ENCODE assay signal across 10 cellular contexts in genomic region chr22:17999851-18000250, GRCh38. TPM values are rescaled to one million over a fixed set of nuclear protein-coding genes. Genes with fewer than 3 reads are reported as not detected.
DNase-seq lines count a peak whose midpoint lies in the region; TF ChIP-seq lines count a peak whose summit lies in the region.
"Had no signal": no experiment of that assay in that cellular context is flagged by ENCODE, and none has a peak within 500 bp of the region (broad histone marks: within the 10 kb centered on the region; RNA-seq: fewer than 3 reads in every experiment).

No MANE protein-coding gene starts in this region.

- H3K9me3 ChIP-seq in CD8-positive, alpha-beta memory T cell (ENCODE audit: low read length): no peaks in the 10 kb centered on the region

- no peak overlapping the region for H3K4me3 ChIP-seq in CD8-positive, alpha-beta memory T cell (ENCODE audit: low read length)
- peak overlapping the region; percentile 69 for H3K4me3 ChIP-seq in LNCaP clone FGC (ENCODE audit: low read depth, low read length)
- peak overlapping the region; percentile 56 to 96 (median 83) for H3K4me3 ChIP-seq in dorsolateral prefrontal cortex

- TF ChIP-seq CTCF in LNCaP clone FGC (IDR thresholded peaks at IDR 0.05; ENCODE audit: control insufficient read depth, extremely low read depth, insufficient read depth) (no peak), dorsolateral prefrontal cortex (IDR thresholded peaks at IDR 0.05 in 54 of 56, conservative IDR thresholded peaks at IDR 0.05 in 2 of 56; ENCODE audit: low read depth in 1 of 56, partially characterized antibody in 56 of 56) (no peak), neural crest cell (conservative IDR thresholded peaks at IDR 0.05) (no peak)

- DNase-seq in CD8-positive, alpha-beta memory T cell: no peak
- DNase-seq in LNCaP clone FGC (ENCODE audit: low read depth) (no peak), dorsolateral prefrontal cortex (no peak), neural crest cell (ENCODE audit: low read depth, low spot score) (no peak), NCI-H446 (lab: John Stamatoyannopoulos, UW) (no peak), mesenteric fat pad (ENCODE audit: low spot score) (no peak), NCI-H2196 treated with DMSO at 0.1 percent for 48 hours (lab: John Stamatoyannopoulos, UW; ENCODE audit: unreplicated experiment) (no peak), NCI-H345 treated with DMSO at 0.1 percent for 48 hours (lab: John Stamatoyannopoulos, UW; ENCODE audit: unreplicated experiment) (no peak)
- DNase-seq: NCI-H1417 treated with DMSO at 0.1 percent for 48 hours, small intestine had no signal

- CTCF ChIA-PET in CD8-positive, alpha-beta memory T cell (lab: Charles Lee): interaction anchor here (1.2 to 2.3 kb wide), 3 partner anchors 10 to 76 kb away, joined by 3 to 6 read pairs (median 4); no protein-coding TSS in a partner anchor

- H3K4me1 ChIP-seq in CD8-positive, alpha-beta memory T cell (ENCODE audit: insufficient read depth, low read length): peaks cover 29% of the 10 kb centered on the region

- H3K9me3 Mint-ChIP-seq in CD8-positive, alpha-beta memory T cell: no peaks in the 10 kb centered on the region
- peaks cover 4% of the 10 kb centered on the region for H3K9me3 Mint-ChIP-seq in neural crest cell

- H3K27me3 Mint-ChIP-seq in CD8-positive, alpha-beta memory T cell: peaks cover 0 to 3% of the 10 kb centered on the region in 2 donors
- H3K27me3 Mint-ChIP-seq in neural crest cell (ENCODE audit: low read depth): peaks cover 3% of the 10 kb centered on the region

- intact Hi-C loops in dorsolateral prefrontal cortex (cut with DNase I): loop anchor here (2.0 to 10.0 kb wide), 4 partner anchors 25 to 175 kb away; partner anchors contain the start of gene MICAL3 (in 1 of the 2)

- H3K27me3 ChIP-seq in CD8-positive, alpha-beta memory T cell (ENCODE audit: insufficient read depth, low read length, poor library complexity, severe bottlenecking): no peaks in the 10 kb centered on the region
- H3K27me3 ChIP-seq in dorsolateral prefrontal cortex: no peaks in the 10 kb centered on the region

- H3K36me3 Mint-ChIP-seq in CD8-positive, alpha-beta memory T cell: peaks cover 0 to 2% (median 0%) of the 10 kb centered on the region in 3 donors
- H3K36me3 Mint-ChIP-seq in neural crest cell (ENCODE audit: low read depth): peaks cover 5% of the 10 kb centered on the region

- peaks cover 39 to 63% (median 55%) of the 10 kb centered on the region in 3 donors for H3K4me1 Mint-ChIP-seq in CD8-positive, alpha-beta memory T cell
- H3K4me1 Mint-ChIP-seq in neural crest cell: peaks cover 39% of the 10 kb centered on the region

- H3K4me3 Mint-ChIP-seq in CD8-positive, alpha-beta memory T cell: peak overlapping the region; percentile 56 to 97 (median 79)
- H3K4me3 Mint-ChIP-seq in neural crest cell: peak overlapping the region; percentile 89

- POLR2A ChIA-PET in CD8-positive, alpha-beta memory T cell (lab: Charles Lee): interaction anchor here (1.0 kb wide), 1 partner anchor 20 kb away, joined by 3 read pairs; no protein-coding TSS in a partner anchor

- peak overlapping the region; percentile 75 to 99 (median 90) for H3K27ac Mint-ChIP-seq in CD8-positive, alpha-beta memory T cell
- no peak overlapping the region for H3K27ac Mint-ChIP-seq in neural crest cell (ENCODE audit: unreplicated experiment)

- H3K27ac ChIP-seq in CD8-positive, alpha-beta memory T cell (ENCODE audit: low read depth, low read length): no peak overlapping the region
- peak overlapping the region in 24 of 59 donors; percentile 4 to 99 (median 97) for H3K27ac ChIP-seq in dorsolateral prefrontal cortex

- H3K36me3 ChIP-seq in CD8-positive, alpha-beta memory T cell (ENCODE audit: insufficient read depth, low read length): no peaks in the 10 kb centered on the region

RNA-seq across cellular contexts. Expression of gene MICAL3, which starts 24.5 kb away (rescaled TPM):
- total RNA-seq in CD8-positive, alpha-beta memory T cell: 10 to 100 TPM; 51.7 to 51.9 TPM
- 1.7 TPM for polyA plus RNA-seq in CD8-positive, alpha-beta memory T cell
- 100 to 1,000 TPM; 126 to 274 (median 183) TPM for total RNA-seq in dorsolateral prefrontal cortex
- 84.5 and 87.1 TPM in 2 replicates for total RNA-seq in neural crest cell
- total RNA-seq in mesenteric fat pad: 65.2 TPM
